In genomic region chr12:121831571-121832235, GRCh38 we compare ENCODE assay signal across 1 cellular context.
TF ChIP-seq lines count a peak whose summit lies in the region.

No MANE protein-coding gene starts in this region.

TF ChIP-seq in K562, 482 proteins besides CTCF, POLR2A, EP300 and RAD21:
- TF ChIP-seq, protein P1, sequence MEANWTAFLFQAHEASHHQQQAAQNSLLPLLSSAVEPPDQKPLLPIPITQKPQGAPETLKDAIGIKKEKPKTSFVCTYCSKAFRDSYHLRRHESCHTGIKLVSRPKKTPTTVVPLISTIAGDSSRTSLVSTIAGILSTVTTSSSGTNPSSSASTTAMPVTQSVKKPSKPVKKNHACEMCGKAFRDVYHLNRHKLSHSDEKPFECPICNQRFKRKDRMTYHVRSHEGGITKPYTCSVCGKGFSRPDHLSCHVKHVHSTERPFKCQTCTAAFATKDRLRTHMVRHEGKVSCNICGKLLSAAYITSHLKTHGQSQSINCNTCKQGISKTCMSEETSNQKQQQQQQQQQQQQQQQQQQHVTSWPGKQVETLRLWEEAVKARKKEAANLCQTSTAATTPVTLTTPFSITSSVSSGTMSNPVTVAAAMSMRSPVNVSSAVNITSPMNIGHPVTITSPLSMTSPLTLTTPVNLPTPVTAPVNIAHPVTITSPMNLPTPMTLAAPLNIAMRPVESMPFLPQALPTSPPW (CRISPR knock-in tag; IDR thresholded peaks at IDR 0.05) = no peak
- TF ChIP-seq KLF6 (CRISPR knock-in tag; IDR thresholded peaks at IDR 0.05; ENCODE audit: borderline replicate concordance) = no peak
TF ChIP-seq in K562: peak in this region for 0.
